In the genomic region with DNA sequence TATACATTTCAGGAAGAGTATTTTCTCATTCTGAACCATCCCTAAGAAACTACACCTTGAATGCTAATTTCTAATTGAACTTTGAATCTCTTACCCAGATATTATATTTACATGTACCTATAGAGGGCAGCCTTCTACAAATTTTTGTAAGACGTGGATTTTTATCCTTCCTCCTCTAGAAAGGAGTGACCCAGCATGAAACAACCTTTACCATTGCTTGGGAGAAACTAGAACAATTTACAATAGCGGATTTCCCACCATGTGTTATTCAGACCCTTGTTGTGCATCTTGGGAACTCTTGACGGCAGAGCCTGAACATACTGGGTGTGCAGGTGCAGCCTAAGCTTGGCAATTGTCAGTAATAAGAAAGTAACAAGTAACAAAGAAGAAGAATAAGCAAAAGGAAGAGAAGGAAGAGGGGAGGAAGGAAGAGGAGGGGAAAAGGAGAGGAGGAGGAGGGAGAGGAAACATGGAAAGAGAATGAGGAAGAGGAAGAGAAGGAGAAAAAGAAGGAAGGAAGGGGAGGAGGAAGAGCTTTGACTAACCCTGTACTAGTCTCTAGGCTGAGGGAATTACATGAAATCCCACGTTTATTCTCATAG, we compare ENCODE assay signal across 8 cellular contexts. TPM values are rescaled to one million over a fixed set of nuclear protein-coding genes. Genes with fewer than 3 reads are reported as not detected.
DNase-seq lines count a peak whose midpoint lies in the region; ATAC-seq and TF ChIP-seq lines count a peak whose summit lies in the region.

No MANE protein-coding gene starts in this region.

- POLR2A ChIA-PET in CD4-positive, alpha-beta memory T cell (lab: Charles Lee; ENCODE audit: partially characterized antibody) = interaction anchor here (0.9 kb wide), 1 partner anchor 154 kb away, joined by 4 read pairs; no protein-coding TSS in a partner anchor

- peak in 4 of 5 donors; percentile 22 to 39 (median 36) for DNase-seq in CD4-positive, alpha-beta memory T cell
- no peak for DNase-seq in LNCaP clone FGC (ENCODE audit: low read depth)
- DNase-seq in fibroblast of gingiva (ENCODE audit: low read depth) = peak; percentile 39
- no peak for DNase-seq in nephron progenitor cell
- no peak for DNase-seq in activated naive CD4-positive, alpha-beta T cell treated with Interleukin-2 at 50 U/mL for 16 hours
- no peak for DNase-seq in effector CD8-positive, alpha-beta T cell (lab: John Stamatoyannopoulos, UW)

- H3K27ac ChIP-seq in CD4-positive, alpha-beta memory T cell (ENCODE audit: low read depth, low read length) = no peak overlapping the region

- H3K4me1 ChIP-seq in CD4-positive, alpha-beta memory T cell (ENCODE audit: insufficient read depth, low read length) = peaks cover 4% of the 10 kb centered on the region

- H3K4me1 Mint-ChIP-seq in CD4-positive, alpha-beta memory T cell = peaks cover 0 to 4% (median 3%) of the 10 kb centered on the region in 4 donors
- H3K4me1 Mint-ChIP-seq in nephron progenitor cell = no peaks in the 10 kb centered on the region

- H3K9me3 ChIP-seq in CD4-positive, alpha-beta memory T cell (ENCODE audit: control insufficient read depth in 1 of 2, low read length in 2 of 2) = no peaks in the 10 kb centered on the region

- ATAC-seq in GM19397 (IDR thresholded peaks at IDR 0.05; ENCODE audit: unreplicated experiment) (peak; percentile 64), SK-N-SH treated with all-trans-retinoic acid at 6 μM for 48 hours (peak; percentile 71)

- no peaks in the 10 kb centered on the region for H3K36me3 ChIP-seq in CD4-positive, alpha-beta memory T cell (ENCODE audit: insufficient read depth, low read length)

- H3K4me3 Mint-ChIP-seq in CD4-positive, alpha-beta memory T cell = no peak overlapping the region
- H3K4me3 Mint-ChIP-seq in nephron progenitor cell = no peak overlapping the region

- H3K36me3 Mint-ChIP-seq in CD4-positive, alpha-beta memory T cell = no peaks in the 10 kb centered on the region
- H3K36me3 Mint-ChIP-seq in nephron progenitor cell (ENCODE audit: low read depth) = no peaks in the 10 kb centered on the region

- no peaks in the 10 kb centered on the region for H3K9me3 Mint-ChIP-seq in CD4-positive, alpha-beta memory T cell
- H3K9me3 Mint-ChIP-seq in nephron progenitor cell = peaks cover 3% of the 10 kb centered on the region

- no peak overlapping the region for H3K4me3 ChIP-seq in CD4-positive, alpha-beta memory T cell (ENCODE audit: low read length in 2 of 2)
- H3K4me3 ChIP-seq in LNCaP clone FGC (ENCODE audit: low read depth, low read length) = no peak overlapping the region

- intact Hi-C loops in CD4-positive, alpha-beta memory T cell (cut with micrococcal nuclease) = loop anchor here (1.0 to 5.0 kb wide), 8 partner anchors 99 to 1428 kb away; partner anchors contain the start of gene RPS12

- no peaks in the 10 kb centered on the region for H3K27me3 ChIP-seq in CD4-positive, alpha-beta memory T cell (ENCODE audit: insufficient read depth, low read length)

- H3K27me3 Mint-ChIP-seq in CD4-positive, alpha-beta memory T cell = peaks cover 2 to 6% of the 10 kb centered on the region in 2 donors
- H3K27me3 Mint-ChIP-seq in nephron progenitor cell (ENCODE audit: low read depth, poor library complexity) = peaks cover 3% of the 10 kb centered on the region

- no peak overlapping the region for H3K27ac Mint-ChIP-seq in CD4-positive, alpha-beta memory T cell
- no peak overlapping the region for H3K27ac Mint-ChIP-seq in nephron progenitor cell

- CTCF ChIA-PET in CD4-positive, alpha-beta memory T cell (lab: Charles Lee; ENCODE audit: partially characterized antibody) = interaction anchor here (0.6 to 6.3 kb wide), 18 partner anchors 10 to 1724 kb away, joined by 3 to 45 read pairs (median 5); partner anchors contain the start of genes RPS12, SLC18B1 and SLC2A12

- TF ChIP-seq CTCF in LNCaP clone FGC (IDR thresholded peaks at IDR 0.05; ENCODE audit: control insufficient read depth, extremely low read depth, insufficient read depth) (peak; percentile 44), nephron progenitor cell (IDR thresholded peaks at IDR 0.05) (peak; percentile 44)

TF ChIP-seq in SK-N-SH treated with all-trans-retinoic acid at 6 μM for 48 hours, 23 proteins besides CTCF, POLR2A, EP300 and RAD21:
- TF ChIP-seq ZFP30 (CRISPR knock-in tag; IDR thresholded peaks at IDR 0.05) (no peak), RARB (CRISPR knock-in tag; IDR thresholded peaks at IDR 0.05) (no peak), ZNF70 (CRISPR knock-in tag; IDR thresholded peaks at IDR 0.05) (no peak), CSDC2 (CRISPR knock-in tag; IDR thresholded peaks at IDR 0.05) (no peak), ZFP3 (CRISPR knock-in tag; IDR thresholded peaks at IDR 0.05) (no peak), ZC3H10 (CRISPR knock-in tag; IDR thresholded peaks at IDR 0.05) (no peak), TCF4 (CRISPR knock-in tag; IDR thresholded peaks at IDR 0.05; ENCODE audit: borderline replicate concordance) (no peak), PPARA (CRISPR knock-in tag; IDR thresholded peaks at IDR 0.05; ENCODE audit: borderline replicate concordance) (no peak), ISL1 (CRISPR knock-in tag; IDR thresholded peaks at IDR 0.05) (no peak), TOX (CRISPR knock-in tag; IDR thresholded peaks at IDR 0.05; ENCODE audit: borderline replicate concordance) (no peak)
- TF ChIP-seq, protein P1, sequence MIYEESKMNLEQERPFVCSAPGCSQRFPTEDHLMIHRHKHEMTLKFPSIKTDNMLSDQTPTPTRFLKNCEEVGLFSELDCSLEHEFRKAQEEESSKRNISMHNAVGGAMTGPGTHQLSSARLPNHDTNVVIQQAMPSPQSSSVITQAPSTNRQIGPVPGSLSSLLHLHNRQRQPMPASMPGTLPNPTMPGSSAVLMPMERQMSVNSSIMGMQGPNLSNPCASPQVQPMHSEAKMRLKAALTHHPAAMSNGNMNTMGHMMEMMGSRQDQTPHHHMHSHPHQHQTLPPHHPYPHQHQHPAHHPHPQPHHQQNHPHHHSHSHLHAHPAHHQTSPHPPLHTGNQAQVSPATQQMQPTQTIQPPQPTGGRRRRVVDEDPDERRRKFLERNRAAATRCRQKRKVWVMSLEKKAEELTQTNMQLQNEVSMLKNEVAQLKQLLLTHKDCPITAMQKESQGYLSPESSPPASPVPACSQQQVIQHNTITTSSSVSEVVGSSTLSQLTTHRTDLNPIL (CRISPR knock-in tag; IDR thresholded peaks at IDR 0.05; ENCODE audit: low read depth) = no peak
- TF ChIP-seq, protein P2, sequence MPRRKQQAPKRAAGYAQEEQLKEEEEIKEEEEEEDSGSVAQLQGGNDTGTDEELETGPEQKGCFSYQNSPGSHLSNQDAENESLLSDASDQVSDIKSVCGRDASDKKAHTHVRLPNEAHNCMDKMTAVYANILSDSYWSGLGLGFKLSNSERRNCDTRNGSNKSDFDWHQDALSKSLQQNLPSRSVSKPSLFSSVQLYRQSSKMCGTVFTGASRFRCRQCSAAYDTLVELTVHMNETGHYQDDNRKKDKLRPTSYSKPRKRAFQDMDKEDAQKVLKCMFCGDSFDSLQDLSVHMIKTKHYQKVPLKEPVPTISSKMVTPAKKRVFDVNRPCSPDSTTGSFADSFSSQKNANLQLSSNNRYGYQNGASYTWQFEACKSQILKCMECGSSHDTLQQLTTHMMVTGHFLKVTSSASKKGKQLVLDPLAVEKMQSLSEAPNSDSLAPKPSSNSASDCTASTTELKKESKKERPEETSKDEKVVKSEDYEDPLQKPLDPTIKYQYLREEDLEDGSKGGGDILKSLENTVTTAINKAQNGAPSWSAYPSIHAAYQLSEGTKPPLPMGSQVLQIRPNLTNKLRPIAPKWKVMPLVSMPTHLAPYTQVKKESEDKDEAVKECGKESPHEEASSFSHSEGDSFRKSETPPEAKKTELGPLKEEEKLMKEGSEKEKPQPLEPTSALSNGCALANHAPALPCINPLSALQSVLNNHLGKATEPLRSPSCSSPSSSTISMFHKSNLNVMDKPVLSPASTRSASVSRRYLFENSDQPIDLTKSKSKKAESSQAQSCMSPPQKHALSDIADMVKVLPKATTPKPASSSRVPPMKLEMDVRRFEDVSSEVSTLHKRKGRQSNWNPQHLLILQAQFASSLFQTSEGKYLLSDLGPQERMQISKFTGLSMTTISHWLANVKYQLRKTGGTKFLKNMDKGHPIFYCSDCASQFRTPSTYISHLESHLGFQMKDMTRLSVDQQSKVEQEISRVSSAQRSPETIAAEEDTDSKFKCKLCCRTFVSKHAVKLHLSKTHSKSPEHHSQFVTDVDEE (CRISPR knock-in tag; IDR thresholded peaks at IDR 0.05) = no peak

RNA-seq across cellular contexts. Expression of gene TAAR1, which starts 10.8 kb away (rescaled TPM):
- total RNA-seq in CD4-positive, alpha-beta memory T cell = not detected
- polyA plus RNA-seq in CD4-positive, alpha-beta memory T cell = not detected

RNA-seq across cellular contexts. Expression of gene VNN1, which starts 44.1 kb away (rescaled TPM):
- under 1 TPM in 1 of 2 experiments, not detected in 1; 0.11 TPM for total RNA-seq in CD4-positive, alpha-beta memory T cell
- polyA plus RNA-seq in CD4-positive, alpha-beta memory T cell = not detected

RNA-seq across cellular contexts. Expression of gene TAAR2, which starts 45.7 kb away (rescaled TPM):
- total RNA-seq in CD4-positive, alpha-beta memory T cell = not detected
- polyA plus RNA-seq in CD4-positive, alpha-beta memory T cell = not detected

Comparison
In these comparisons a context has a peak if more than half of its experiments do, and no peak if none do; other contexts are left out.
1. DNase-seq: peak in CD4-positive, alpha-beta memory T cell (4 of 5) and fibroblast of gingiva (single experiment); none in LNCaP clone FGC (single experiment), nephron progenitor cell (single experiment), activated naive CD4-positive, alpha-beta T cell treated with Interleukin-2 at 50 U/mL for 16 hours (single experiment) and effector CD8-positive, alpha-beta T cell (single experiment).